ENCODE assay signal across 13 cellular contexts in genomic region chr15:77019476-77020331, GRCh38. TPM values are rescaled to one million over a fixed set of nuclear protein-coding genes. Genes with fewer than 3 reads are reported as not detected.
DNase-seq lines count a peak whose midpoint lies in the region; ATAC-seq, FAIRE-seq and TF ChIP-seq lines count a peak whose summit lies in the region.
"Had no signal": no experiment of that assay in that cellular context is flagged by ENCODE, and none has a peak within 500 bp of the region (broad histone marks: within the 10 kb centered on the region; RNA-seq: fewer than 3 reads in every experiment).

No MANE protein-coding gene starts in this region.

- H3K27me3 ChIP-seq in lower lobe of right lung (ENCODE audit: low read depth) = no peaks in the 10 kb centered on the region
- H3K27me3 ChIP-seq: adrenal gland had no signal

- no peaks in the 10 kb centered on the region for H3K27me3 Mint-ChIP-seq in activated T-cell treated with anti-CD3 and anti-CD28 coated beads, Interleukin-2, amount 50 U/mL, for 72 hours (ENCODE audit: low read depth)

- H3K9me3 ChIP-seq in lower lobe of right lung = no peaks in the 10 kb centered on the region
- H3K9me3 ChIP-seq: adrenal gland had no signal

- H3K4me3 Mint-ChIP-seq in activated T-cell treated with anti-CD3 and anti-CD28 coated beads, Interleukin-2, amount 50 U/mL, for 72 hours = peak overlapping the region; percentile 70 to 81

- H3K27ac Mint-ChIP-seq in activated T-cell treated with anti-CD3 and anti-CD28 coated beads, Interleukin-2, amount 50 U/mL, for 72 hours = peak overlapping the region; percentile 96

- intact Hi-C loops in lower lobe of right lung (cut with DNase I) = no loop called here

- peak; percentile 12 for FAIRE-seq in GM18507 (lab: Jason Lieb, UNC)
- FAIRE-seq: HTR-8/SVneo had no signal

- TF ChIP-seq CTCF in lower lobe of right lung (IDR thresholded peaks at IDR 0.05) = no peak

- H3K4me3 ChIP-seq in lower lobe of right lung = no peak overlapping the region
- H3K4me3 ChIP-seq: adrenal gland, smooth muscle cell had no signal

- H3K36me3 Mint-ChIP-seq in activated T-cell treated with anti-CD3 and anti-CD28 coated beads, Interleukin-2, amount 50 U/mL, for 72 hours (ENCODE audit: insufficient read depth in 2 of 2) = peaks cover 3 to 16% of the 10 kb centered on the region in 2 donors

- H3K36me3 ChIP-seq in lower lobe of right lung = no peaks in the 10 kb centered on the region
- H3K36me3 ChIP-seq: adrenal gland had no signal

- H3K27ac ChIP-seq in lower lobe of right lung = peak overlapping the region; percentile 3
- H3K27ac ChIP-seq: adrenal gland had no signal

- DNase-seq in CD1c-positive myeloid dendritic cell (ENCODE audit: extremely low spot score) (peak; percentile 62), GM18507 (ENCODE audit: extremely low spot score, insufficient read length, low read depth) (no peak), lower lobe of right lung (no peak), nucleus accumbens (lab: John Stamatoyannopoulos, UW) (no peak), RPMI8226 (no peak)
- DNase-seq in activated T-cell treated with anti-CD3 and anti-CD28 coated beads, Interleukin-2, amount 50 U/mL, for 72 hours = peak; percentile 49 to 63
- DNase-seq: adrenal gland, DMS53, NCI-H2081 had no signal

- peak; percentile 55 to 61 for ATAC-seq in activated T-cell treated with anti-CD3 and anti-CD28 coated beads, Interleukin-2, amount 50 U/mL, for 72 hours (replicated peaks in 1 of 2)
- no peak for ATAC-seq in lower lobe of right lung
- ATAC-seq in GM21367 (IDR thresholded peaks at IDR 0.05; ENCODE audit: unreplicated experiment) = no peak
- no peak for ATAC-seq in HG02885 (IDR thresholded peaks at IDR 0.05; ENCODE audit: poor library complexity, unreplicated experiment)

- peaks cover 91% of the 10 kb centered on the region for H3K4me1 Mint-ChIP-seq in activated T-cell treated with anti-CD3 and anti-CD28 coated beads, Interleukin-2, amount 50 U/mL, for 72 hours (ENCODE audit: low read depth)

- peaks cover 19% of the 10 kb centered on the region for H3K4me1 ChIP-seq in lower lobe of right lung

- no peaks in the 10 kb centered on the region for H3K9me3 Mint-ChIP-seq in activated T-cell treated with anti-CD3 and anti-CD28 coated beads, Interleukin-2, amount 50 U/mL, for 72 hours

RNA-seq across cellular contexts. Expression of gene PSTPIP1, which starts 24.8 kb away (rescaled TPM):
- total RNA-seq in activated T-cell treated with anti-CD3 and anti-CD28 coated beads, Interleukin-2, amount 50 U/mL, for 72 hours = 100 to 1,000 TPM; 141 to 152 TPM
- total RNA-seq in lower lobe of right lung = 18.4 TPM
- total RNA-seq: smooth muscle cell had no signal

RNA-seq across cellular contexts. Expression of gene TSPAN3, which starts 51.2 kb away (rescaled TPM):
- total RNA-seq in activated T-cell treated with anti-CD3 and anti-CD28 coated beads, Interleukin-2, amount 50 U/mL, for 72 hours = 10 to 100 TPM; 30.4 to 36.4 TPM
- 292 TPM for total RNA-seq in lower lobe of right lung

Comparison
In these comparisons a context has a peak if more than half of its experiments do, and no peak if none do; other contexts are left out.
1. DNase-seq: peak in CD1c-positive myeloid dendritic cell (single experiment) and activated T-cell treated with anti-CD3 and anti-CD28 coated beads, Interleukin-2, amount 50 U/mL, for 72 hours (2 of 2); none in GM18507 (single experiment), lower lobe of right lung (single experiment), nucleus accumbens (0 of 56) and RPMI8226 (single experiment).
2. ATAC-seq: peak in activated T-cell treated with anti-CD3 and anti-CD28 coated beads, Interleukin-2, amount 50 U/mL, for 72 hours (2 of 2); none in lower lobe of right lung (0 of 2), GM21367 (single experiment) and HG02885 (single experiment).